15 cellular contexts compared by ENCODE assay signal in the genomic region with DNA sequence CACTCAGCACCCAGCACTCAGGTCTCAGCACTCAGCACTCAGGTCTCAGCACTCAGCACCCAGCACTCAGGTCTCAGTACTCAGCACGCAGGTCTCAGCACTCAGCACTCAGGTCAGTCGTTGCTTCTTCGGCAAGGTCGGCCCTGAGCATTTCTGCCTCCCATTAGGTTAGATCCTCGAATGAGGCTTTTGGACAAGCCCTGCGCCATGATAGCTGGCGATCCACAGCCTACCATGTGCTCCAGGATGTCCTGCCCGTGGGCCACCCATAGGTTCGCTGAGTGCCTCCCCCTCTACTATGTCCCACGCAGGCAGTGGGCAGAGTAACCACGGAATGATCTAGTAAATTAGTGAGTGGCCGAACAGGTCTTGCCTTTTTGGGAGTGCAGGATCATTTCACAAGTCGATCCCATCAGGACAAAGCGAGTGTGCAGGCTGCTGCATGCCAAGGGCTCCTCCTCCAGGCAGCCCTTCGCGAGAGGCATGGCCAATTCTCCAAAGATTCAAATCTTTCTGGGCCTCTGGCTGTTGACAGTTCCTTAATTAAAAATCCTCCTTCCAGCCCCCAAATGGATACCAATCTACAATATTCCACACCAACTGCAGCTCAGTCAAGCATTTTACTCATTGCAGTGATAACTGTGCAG.
"Had no signal": no experiment of that assay in that cellular context is flagged by ENCODE, and none has a peak within 500 bp of the region (broad histone marks: within the 10 kb centered on the region; RNA-seq: fewer than 3 reads in every experiment).

No MANE protein-coding gene starts in this region.

- H3K27ac ChIP-seq: dorsolateral prefrontal cortex, heart left ventricle, parathyroid adenoma, psoas muscle had no signal

- H3K36me3 Mint-ChIP-seq: naive thymus-derived CD4-positive, alpha-beta T cell had no signal

- H3K4me1 Mint-ChIP-seq: naive thymus-derived CD4-positive, alpha-beta T cell had no signal

- H3K9ac ChIP-seq: parathyroid adenoma had no signal

- H3K4me3 ChIP-seq: dorsolateral prefrontal cortex, heart left ventricle, psoas muscle had no signal

- H3K9me3 ChIP-seq: heart left ventricle, psoas muscle had no signal

- H3K27ac Mint-ChIP-seq: naive thymus-derived CD4-positive, alpha-beta T cell had no signal

- H3K36me3 ChIP-seq: heart left ventricle had no signal

- H3K4me1 ChIP-seq: heart left ventricle, psoas muscle had no signal

- H3K4me3 Mint-ChIP-seq: naive thymus-derived CD4-positive, alpha-beta T cell had no signal

- DNase-seq: cortex of kidney; effector CD8-positive, alpha-beta T cell; hippocampal formation; kidney glomerular epithelial cell; mesendoderm; naive thymus-derived CD4-positive, alpha-beta T cell; retina; small intestine; stimulated activated CD4-positive, alpha-beta T cell treated with anti-CD3 and anti-CD28 coated beads, Interleukin-12 subunit alpha, Interleukin-12 subunit beta, amount 100 ng/mL, for 4 hours; stimulated activated naive CD4-positive, alpha-beta T cell; trophoblast cell had no signal
